ENCODE assay signal across 1 cellular context in genomic region chr21:17612023-17612564, GRCh38.
TF ChIP-seq lines count a peak whose summit lies in the region.

No MANE protein-coding gene starts in this region.

TF ChIP-seq in HepG2, 621 proteins besides CTCF, POLR2A, EP300 and RAD21 (continued from another document and continues in another):
- TF ChIP-seq HNF1A (IDR thresholded peaks at IDR 0.05; ENCODE audit: low read depth) (no peak), HNF1A (CRISPR knock-in tag; IDR thresholded peaks at IDR 0.05; ENCODE audit: borderline replicate concordance) (no peak), ZSCAN5A (CRISPR knock-in tag; IDR thresholded peaks at IDR 0.05; ENCODE audit: borderline replicate concordance) (no peak), BRD4 (CRISPR knock-in tag; IDR thresholded peaks at IDR 0.05) (no peak), HOXA5 (CRISPR knock-in tag; IDR thresholded peaks at IDR 0.05) (no peak), ATF4 (CRISPR knock-in tag; IDR thresholded peaks at IDR 0.05) (peak in 1 of 2 experiments; percentile 46; a peak in 1 of 4 replicates), ZNF691 (CRISPR knock-in tag; IDR thresholded peaks at IDR 0.05; ENCODE audit: borderline replicate concordance, low read depth) (no peak; the same call in 1 of the 2 replicates), ZNF574 (CRISPR knock-in tag; IDR thresholded peaks at IDR 0.05) (no peak), ZSCAN12 (CRISPR knock-in tag; IDR thresholded peaks at IDR 0.05) (no peak), SAP130 (CRISPR knock-in tag; IDR thresholded peaks at IDR 0.05; ENCODE audit: low read depth) (0 out of 2 replicates have a peak, but pooled peaks have one; percentile 0), ZNF275 (CRISPR knock-in tag; IDR thresholded peaks at IDR 0.05; ENCODE audit: borderline replicate concordance) (no peak), RCOR2 (CRISPR knock-in tag; IDR thresholded peaks at IDR 0.05) (no peak), ZMYM2 (CRISPR knock-in tag; IDR thresholded peaks at IDR 0.05) (0 out of 2 replicates have a peak, but pooled peaks have one; percentile 12), HINFP (CRISPR knock-in tag; IDR thresholded peaks at IDR 0.05; ENCODE audit: low read depth) (peak; percentile 28; the same call in 1 of the 2 replicates), ZNF331 (CRISPR knock-in tag; IDR thresholded peaks at IDR 0.05) (no peak), JUN (CRISPR knock-in tag; IDR thresholded peaks at IDR 0.05) (no peak), TFDP1 (CRISPR knock-in tag; IDR thresholded peaks at IDR 0.05; ENCODE audit: borderline replicate concordance) (no peak), ZNF639 (CRISPR knock-in tag; conservative IDR thresholded peaks at IDR 0.05) (no peak), IRF9 (CRISPR knock-in tag; IDR thresholded peaks at IDR 0.05; ENCODE audit: borderline replicate concordance) (no peak), MXI1 (IDR thresholded peaks at IDR 0.05; ENCODE audit: borderline replicate concordance, low read depth, low read length) (no peak), MAX (IDR thresholded peaks at IDR 0.05) (no peak), SMAD9 (CRISPR knock-in tag; IDR thresholded peaks at IDR 0.05) (no peak), NRL (CRISPR knock-in tag; IDR thresholded peaks at IDR 0.05; ENCODE audit: borderline replicate concordance) (no peak), ZNF564 (CRISPR knock-in tag; IDR thresholded peaks at IDR 0.05) (no peak), ZNF30 (CRISPR knock-in tag; IDR thresholded peaks at IDR 0.05) (0 out of 2 replicates have a peak, but pooled peaks have one; percentile 28), BHLHE40 (IDR thresholded peaks at IDR 0.05; ENCODE audit: low read length) (no peak), ZGPAT (CRISPR knock-in tag; IDR thresholded peaks at IDR 0.05) (peak; percentile 6; the same call in 1 of the 2 replicates), SMC3 (IDR thresholded peaks at IDR 0.05; ENCODE audit: low read length) (no peak), RFXAP (CRISPR knock-in tag; IDR thresholded peaks at IDR 0.05; ENCODE audit: borderline replicate concordance) (no peak), REXO4 (CRISPR knock-in tag; IDR thresholded peaks at IDR 0.05; ENCODE audit: borderline replicate concordance) (no peak), ZBTB7B (CRISPR knock-in tag; IDR thresholded peaks at IDR 0.05) (no peak), JUND (CRISPR knock-in tag; IDR thresholded peaks at IDR 0.05) (no peak), ZZZ3 (CRISPR knock-in tag; IDR thresholded peaks at IDR 0.05; ENCODE audit: borderline replicate concordance) (no peak), ZNF7 (CRISPR knock-in tag; IDR thresholded peaks at IDR 0.05) (no peak), NFIB (CRISPR knock-in tag; IDR thresholded peaks at IDR 0.05; ENCODE audit: borderline replicate concordance) (no peak), ZNF484 (CRISPR knock-in tag; IDR thresholded peaks at IDR 0.05; ENCODE audit: borderline replicate concordance, low read depth) (no peak), MNT (IDR thresholded peaks at IDR 0.05) (no peak), AKAP8 (CRISPR knock-in tag; IDR thresholded peaks at IDR 0.05) (no peak), TCF7 (IDR thresholded peaks at IDR 0.05; ENCODE audit: low read depth) (no peak), ZNF501 (CRISPR knock-in tag; IDR thresholded peaks at IDR 0.05) (peak; percentile 1; the same call in 1 of the 2 replicates)
